ENCODE assay signal across 9 cellular contexts in the genomic region with DNA sequence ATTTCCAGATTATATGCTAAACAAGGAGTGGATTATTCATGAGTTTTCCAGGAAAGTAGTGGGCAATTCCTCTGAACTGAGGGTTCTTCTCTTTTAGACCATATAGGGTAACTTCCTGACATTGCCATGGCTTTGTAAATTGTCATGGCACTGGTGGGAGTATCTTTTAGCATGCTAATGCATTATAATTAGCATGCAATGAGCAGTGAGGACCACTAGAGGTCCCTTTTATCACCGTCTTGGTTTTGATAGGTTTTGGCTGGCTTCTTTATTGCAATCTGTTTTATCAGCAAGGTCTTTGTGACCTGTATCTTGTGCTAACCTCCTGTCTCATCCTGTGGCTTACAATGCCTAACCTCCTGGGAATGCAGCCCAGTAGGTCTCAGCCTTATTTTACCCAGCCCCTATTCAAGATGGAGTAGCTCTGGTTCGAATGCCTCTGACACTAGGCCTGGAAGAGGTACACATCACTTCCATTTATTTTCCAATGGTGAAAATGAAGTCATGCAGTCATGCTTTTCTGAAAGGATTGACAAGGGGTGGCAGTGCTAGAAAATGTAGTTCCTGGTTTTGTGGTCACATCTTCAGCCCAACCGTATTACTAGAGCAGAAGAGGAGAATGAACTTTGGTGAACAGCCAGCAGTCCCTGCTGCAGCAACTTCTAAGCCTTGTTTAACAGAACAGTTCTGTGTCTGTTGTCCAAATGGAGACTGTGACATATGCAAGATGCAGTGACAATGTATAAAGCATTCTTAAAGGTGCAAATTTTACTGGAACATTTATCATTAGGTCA. TPM values are rescaled to one million over a fixed set of nuclear protein-coding genes. Genes with fewer than 3 reads are reported as not detected.
DNase-seq lines count a peak whose midpoint lies in the region; ATAC-seq and TF ChIP-seq lines count a peak whose summit lies in the region.
"Had no signal": no experiment of that assay in that cellular context is flagged by ENCODE, and none has a peak within 500 bp of the region (broad histone marks: within the 10 kb centered on the region; RNA-seq: fewer than 3 reads in every experiment).

No MANE protein-coding gene starts in this region.

- DNase-seq in UCSD-AML1 (lab: John Stamatoyannopoulos, UW; ENCODE audit: unreplicated experiment) (peak; percentile 13), lower lobe of right lung (no peak), posterior cingulate gyrus (no peak), occipital lobe (lab: John Stamatoyannopoulos, UW) (no peak), NCI-H2029 treated with DMSO at 0.1 percent for 48 hours (lab: John Stamatoyannopoulos, UW) (no peak)
- DNase-seq: NCI-H446 had no signal

- no peaks in the 10 kb centered on the region for H3K9me2 ChIP-seq in DOHH2 (replicated peaks; ENCODE audit: control insufficient read depth, low read length)

- no peaks in the 10 kb centered on the region for H3F3A ChIP-seq in DOHH2 (ENCODE audit: control insufficient read depth, insufficient read depth)

- no peaks in the 10 kb centered on the region for H4K20me1 ChIP-seq in DOHH2 (ENCODE audit: control insufficient read depth, insufficient read depth, low read depth, low read length)

- no peak overlapping the region for H3K4me2 ChIP-seq in DOHH2 (ENCODE audit: low read length)

- H3K27me3 ChIP-seq in DOHH2 (ENCODE audit: control insufficient read depth, low read length) (no peaks in the 10 kb centered on the region), lower lobe of right lung (ENCODE audit: low read depth) (no peaks in the 10 kb centered on the region)

- H3K9me3 ChIP-seq in DOHH2 (ENCODE audit: control insufficient read depth, insufficient read depth, low read length) (no peaks in the 10 kb centered on the region), lower lobe of right lung (no peaks in the 10 kb centered on the region)

- H3K4me3 ChIP-seq in DOHH2 (ENCODE audit: low read length) (no peak overlapping the region), lower lobe of right lung (no peak overlapping the region)

- intact Hi-C loops in lower lobe of right lung (cut with DNase I) (no loop called here), posterior cingulate gyrus (cut with DNase I) (no loop called here)

- H3K27ac ChIP-seq in DOHH2 (ENCODE audit: low read depth, low read length) (no peak overlapping the region), lower lobe of right lung (no peak overlapping the region)

- H3K79me2 ChIP-seq in DOHH2 (ENCODE audit: control insufficient read depth, low read length): no peaks in the 10 kb centered on the region

- H3K36me3 ChIP-seq in DOHH2 (ENCODE audit: control insufficient read depth, low read length) (no peaks in the 10 kb centered on the region), lower lobe of right lung (no peaks in the 10 kb centered on the region)

- TF ChIP-seq CTCF in DOHH2 (IDR thresholded peaks at IDR 0.05; ENCODE audit: low read depth, low read length, poor library complexity, severe bottlenecking) (peak; percentile 71), lower lobe of right lung (IDR thresholded peaks at IDR 0.05) (peak; percentile 40)

- H3K4me1 ChIP-seq in DOHH2 (ENCODE audit: control insufficient read depth, low read length) (peaks cover 6% of the 10 kb centered on the region), lower lobe of right lung (no peaks in the 10 kb centered on the region)

- ATAC-seq in HG02870 (IDR thresholded peaks at IDR 0.05; ENCODE audit: unreplicated experiment) (peak; percentile 44), lower lobe of right lung (peak in 1 of 2 donors; percentile 53), HG03139 (IDR thresholded peaks at IDR 0.05; ENCODE audit: unreplicated experiment) (no peak)

RNA-seq across cellular contexts. Expression of a gene that starts 26.6 kb away (rescaled TPM):
- total RNA-seq in lower lobe of right lung: 24.0 TPM
- 8.7 TPM for total RNA-seq in occipital lobe
